In genomic region chr10:70274643-70275042, GRCh38 we compare ENCODE assay signal across 1 cellular context.
TF ChIP-seq lines count a peak whose summit lies in the region.

No MANE protein-coding gene starts in this region.

TF ChIP-seq in GM23338, 12 proteins besides CTCF, POLR2A, EP300 and RAD21 (continued from another document):
- TF ChIP-seq REST (IDR thresholded peaks at IDR 0.05; ENCODE audit: unreplicated experiment) (no peak), CREB1 (CRISPR knock-in tag; IDR thresholded peaks at IDR 0.05; ENCODE audit: low read depth) (no peak), ZNF331 (CRISPR knock-in tag; IDR thresholded peaks at IDR 0.05; ENCODE audit: low read depth) (no peak), EZH2phosphoT487 (IDR thresholded peaks at IDR 0.05; ENCODE audit: unreplicated experiment) (no peak), STAT1 (IDR thresholded peaks at IDR 0.05; ENCODE audit: unreplicated experiment) (no peak), EZH2 (IDR thresholded peaks at IDR 0.05; ENCODE audit: low read depth, unreplicated experiment) (no peak), POLR2AphosphoS5 (IDR thresholded peaks at IDR 0.05; ENCODE audit: low read depth) (no peak), NANOG (IDR thresholded peaks at IDR 0.05; ENCODE audit: borderline replicate concordance) (no peak), JUNB (IDR thresholded peaks at IDR 0.05; ENCODE audit: unreplicated experiment) (no peak)
- TF ChIP-seq, protein P1, sequence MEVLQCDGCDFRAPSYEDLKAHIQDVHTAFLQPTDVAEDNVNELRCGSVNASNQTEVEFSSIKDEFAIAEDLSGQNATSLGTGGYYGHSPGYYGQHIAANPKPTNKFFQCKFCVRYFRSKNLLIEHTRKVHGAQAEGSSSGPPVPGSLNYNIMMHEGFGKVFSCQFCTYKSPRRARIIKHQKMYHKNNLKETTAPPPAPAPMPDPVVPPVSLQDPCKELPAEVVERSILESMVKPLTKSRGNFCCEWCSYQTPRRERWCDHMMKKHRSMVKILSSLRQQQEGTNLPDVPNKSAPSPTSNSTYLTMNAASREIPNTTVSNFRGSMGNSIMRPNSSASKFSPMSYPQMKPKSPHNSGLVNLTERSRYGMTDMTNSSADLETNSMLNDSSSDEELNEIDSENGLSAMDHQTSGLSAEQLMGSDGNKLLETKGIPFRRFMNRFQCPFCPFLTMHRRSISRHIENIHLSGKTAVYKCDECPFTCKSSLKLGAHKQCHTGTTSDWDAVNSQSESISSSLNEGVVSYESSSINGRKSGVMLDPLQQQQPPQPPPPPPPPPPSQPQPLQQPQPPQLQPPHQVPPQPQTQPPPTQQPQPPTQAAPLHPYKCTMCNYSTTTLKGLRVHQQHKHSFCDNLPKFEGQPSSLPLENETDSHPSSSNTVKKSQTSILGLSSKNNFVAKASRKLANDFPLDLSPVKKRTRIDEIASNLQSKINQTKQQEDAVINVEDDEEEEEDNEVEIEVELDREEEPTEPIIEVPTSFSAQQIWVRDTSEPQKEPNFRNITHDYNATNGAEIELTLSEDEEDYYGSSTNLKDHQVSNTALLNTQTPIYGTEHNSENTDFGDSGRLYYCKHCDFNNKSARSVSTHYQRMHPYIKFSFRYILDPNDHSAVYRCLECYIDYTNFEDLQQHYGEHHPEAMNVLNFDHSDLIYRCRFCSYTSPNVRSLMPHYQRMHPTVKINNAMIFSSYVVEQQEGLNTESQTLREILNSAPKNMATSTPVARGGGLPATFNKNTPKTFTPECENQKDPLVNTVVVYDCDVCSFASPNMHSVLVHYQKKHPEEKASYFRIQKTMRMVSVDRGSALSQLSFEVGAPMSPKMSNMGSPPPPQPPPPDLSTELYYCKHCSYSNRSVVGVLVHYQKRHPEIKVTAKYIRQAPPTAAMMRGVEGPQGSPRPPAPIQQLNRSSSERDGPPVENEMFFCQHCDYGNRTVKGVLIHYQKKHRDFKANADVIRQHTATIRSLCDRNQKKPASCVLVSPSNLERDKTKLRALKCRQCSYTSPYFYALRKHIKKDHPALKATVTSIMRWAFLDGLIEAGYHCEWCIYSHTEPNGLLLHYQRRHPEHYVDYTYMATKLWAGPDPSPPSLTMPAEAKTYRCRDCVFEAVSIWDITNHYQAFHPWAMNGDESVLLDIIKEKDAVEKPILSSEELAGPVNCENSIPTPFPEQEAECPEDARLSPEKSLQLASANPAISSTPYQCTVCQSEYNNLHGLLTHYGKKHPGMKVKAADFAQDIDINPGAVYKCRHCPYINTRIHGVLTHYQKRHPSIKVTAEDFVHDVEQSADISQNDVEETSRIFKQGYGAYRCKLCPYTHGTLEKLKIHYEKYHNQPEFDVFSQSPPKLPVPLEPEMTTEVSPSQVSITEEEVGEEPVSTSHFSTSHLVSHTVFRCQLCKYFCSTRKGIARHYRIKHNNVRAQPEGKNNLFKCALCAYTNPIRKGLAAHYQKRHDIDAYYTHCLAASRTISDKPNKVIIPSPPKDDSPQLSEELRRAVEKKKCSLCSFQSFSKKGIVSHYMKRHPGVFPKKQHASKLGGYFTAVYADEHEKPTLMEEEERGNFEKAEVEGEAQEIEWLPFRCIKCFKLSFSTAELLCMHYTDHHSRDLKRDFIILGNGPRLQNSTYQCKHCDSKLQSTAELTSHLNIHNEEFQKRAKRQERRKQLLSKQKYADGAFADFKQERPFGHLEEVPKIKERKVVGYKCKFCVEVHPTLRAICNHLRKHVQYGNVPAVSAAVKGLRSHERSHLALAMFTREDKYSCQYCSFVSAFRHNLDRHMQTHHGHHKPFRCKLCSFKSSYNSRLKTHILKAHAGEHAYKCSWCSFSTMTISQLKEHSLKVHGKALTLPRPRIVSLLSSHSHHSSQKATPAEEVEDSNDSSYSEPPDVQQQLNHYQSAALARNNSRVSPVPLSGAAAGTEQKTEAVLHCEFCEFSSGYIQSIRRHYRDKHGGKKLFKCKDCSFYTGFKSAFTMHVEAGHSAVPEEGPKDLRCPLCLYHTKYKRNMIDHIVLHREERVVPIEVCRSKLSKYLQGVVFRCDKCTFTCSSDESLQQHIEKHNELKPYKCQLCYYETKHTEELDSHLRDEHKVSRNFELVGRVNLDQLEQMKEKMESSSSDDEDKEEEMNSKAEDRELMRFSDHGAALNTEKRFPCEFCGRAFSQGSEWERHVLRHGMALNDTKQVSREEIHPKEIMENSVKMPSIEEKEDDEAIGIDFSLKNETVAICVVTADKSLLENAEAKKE (CRISPR knock-in tag; IDR thresholded peaks at IDR 0.05): no peak
